Comparison of ENCODE assay signal across 1 cellular context in genomic region chr13:27170521-27171243, GRCh38.
TF ChIP-seq lines count a peak whose summit lies in the region.

No MANE protein-coding gene starts in this region.

TF ChIP-seq in GM23338, 12 proteins besides CTCF, POLR2A, EP300 and RAD21 (continued from another document):
- TF ChIP-seq REST (IDR thresholded peaks at IDR 0.05; ENCODE audit: unreplicated experiment), result no peak
